3 cellular contexts compared by ENCODE assay signal in genomic region chr10:115720121-115720520, GRCh38.
"Had no signal": no experiment of that assay in that cellular context is flagged by ENCODE, and none has a peak within 500 bp of the region (broad histone marks: within the 10 kb centered on the region; RNA-seq: fewer than 3 reads in every experiment).

No MANE protein-coding gene starts in this region.

- H3K4me3 ChIP-seq: GM12878 had no signal

- DNase-seq: GDM1, GF-D8 had no signal
